8 cellular contexts compared by ENCODE assay signal in genomic region chr14:58637391-58638230, GRCh38. TPM values are rescaled to one million over a fixed set of nuclear protein-coding genes. Genes with fewer than 3 reads are reported as not detected.
DNase-seq lines count a peak whose midpoint lies in the region; ATAC-seq and TF ChIP-seq lines count a peak whose summit lies in the region.

Gene DACT1 (plus strand): TSS chr14:58637962. CDS start chr14:58638203, 241 bp downstream.

- H3K9me1 ChIP-seq in IMR-90 (ENCODE audit: insufficient read depth, low read length), result peaks cover 2% of the 10 kb centered on the region; the same call in 1 of the 2 replicates

- TF ChIP-seq RAD21 in IMR-90 (IDR thresholded peaks at IDR 0.05; ENCODE audit: low read length), result peak; percentile 19
- peak in 1 of 2 donors; percentile 38 for TF ChIP-seq RAD21 in liver (IDR thresholded peaks at IDR 0.05)

- H3K56ac ChIP-seq in IMR-90 (ENCODE audit: extremely low read depth, insufficient read depth, low read length), result peak within 1 kb of the TSS; percentile 88

- H4K91ac ChIP-seq in IMR-90 (ENCODE audit: insufficient read depth, low read depth, low read length), result peak within 1 kb of the TSS; percentile 61

- in situ Hi-C loops in IMR-90 (cut with MboI; ENCODE audit: low sequenced_read_pairs), result loop anchor here (25.0 kb wide), 1 partner anchor 825 kb away; the partner anchor contains the start of gene GPR135

- peaks cover 1% of the 10 kb centered on the region; the same call in 1 of the 2 replicates for H3K4me1 ChIP-seq in IMR-90 (ENCODE audit: control insufficient read depth, insufficient read depth, low read length)
- peaks cover 18 to 23% of the 10 kb centered on the region in 2 donors for H3K4me1 ChIP-seq in duodenal mucosa (ENCODE audit: control insufficient read depth in 1 of 2, insufficient read depth in 2 of 2, low read length in 2 of 2)
- peaks cover 7 to 21% (median 15%) of the 10 kb centered on the region in 4 donors for H3K4me1 ChIP-seq in liver (ENCODE audit: control insufficient read depth in 4 of 4, insufficient read depth in 4 of 4, low read length in 3 of 4)

- H2BK5ac ChIP-seq in IMR-90 (ENCODE audit: low read depth, low read length, poor library complexity, severe bottlenecking), result peak within 1 kb of the TSS; percentile 92

- peak within 1 kb of the TSS; percentile 90 for H2BK20ac ChIP-seq in IMR-90 (ENCODE audit: low read depth, low read length)

- ATAC-seq in GM21423 (IDR thresholded peaks at IDR 0.05; ENCODE audit: unreplicated experiment), result peak; percentile 48
- ATAC-seq in IMR-90 (ENCODE audit: low read depth), result peak; percentile 79

- H3K27ac ChIP-seq in IMR-90 (ENCODE audit: insufficient read depth, low read length), result peak within 1 kb of the TSS; percentile 81
- peak within 1 kb of the TSS; percentile 68 for H3K27ac ChIP-seq in duodenal mucosa (ENCODE audit: low read depth, low read length)
- H3K27ac ChIP-seq in liver (ENCODE audit: low read depth in 1 of 2, low read length in 2 of 2), result peak within 1 kb of the TSS; percentile 71 to 77

- H3K23ac ChIP-seq in IMR-90 (ENCODE audit: low read depth, low read length), result peak within 1 kb of the TSS; percentile 90

- intact Hi-C loops in IMR-90 (cut with micrococcal nuclease), result loop anchor here (1.0 to 5.0 kb wide), 3 partner anchors 53 to 136 kb away; no protein-coding TSS in a partner anchor

- H3K4me3 ChIP-seq in IMR-90 (ENCODE audit: insufficient read depth, low read depth, low read length) (peak within 1 kb of the TSS; percentile 81), duodenal mucosa (ENCODE audit: low read depth in 1 of 2, low read length in 2 of 2) (peak within 1 kb of the TSS; percentile 70 to 76), liver (ENCODE audit: low read depth in 1 of 3, low read length in 3 of 3) (peak within 1 kb of the TSS; percentile 66 to 69 (median 66))

- H2BK120ac ChIP-seq in IMR-90 (ENCODE audit: low read depth, low read length), result peak within 1 kb of the TSS; percentile 86

- H2AFZ ChIP-seq in IMR-90 (replicated peaks; ENCODE audit: low read length, poor library complexity), result peak within 1 kb of the TSS; percentile 92

- TF ChIP-seq CTCF in IMR-90 (conservative IDR thresholded peaks at IDR 0.05; ENCODE audit: low read depth, low read length) (0 out of 2 replicates have a peak, but pooled peaks have one; percentile 13), liver (IDR thresholded peaks at IDR 0.05; ENCODE audit: low read depth, low read length, missing input control) (no peak)

- H3K27me3 ChIP-seq in IMR-90 (ENCODE audit: control insufficient read depth, insufficient read depth, low read length), result no peaks in the 10 kb centered on the region
- peaks cover 0 to 4% of the 10 kb centered on the region in 2 donors for H3K27me3 ChIP-seq in duodenal mucosa (ENCODE audit: control insufficient read depth in 1 of 2, insufficient read depth in 2 of 2, low read length in 2 of 2)
- peaks cover 0 to 4% (median 2%) of the 10 kb centered on the region in 4 donors for H3K27me3 ChIP-seq in liver (ENCODE audit: control insufficient read depth in 4 of 4, insufficient read depth in 4 of 4, low read length in 3 of 4)

- H3K9ac ChIP-seq in IMR-90 (ENCODE audit: low read depth, low read length) (peak within 1 kb of the TSS; percentile 85), duodenal mucosa (ENCODE audit: low read depth in 1 of 2, low read length in 2 of 2) (peak within 1 kb of the TSS; percentile 40 to 57), liver (ENCODE audit: low read depth in 1 of 2, low read length in 2 of 2) (peak within 1 kb of the TSS; percentile 43 to 65)

- peaks cover 7% of the 10 kb centered on the region for H3K36me3 ChIP-seq in IMR-90 (ENCODE audit: control insufficient read depth, insufficient read depth, low read length)
- peaks cover 0 to 3% of the 10 kb centered on the region in 2 donors for H3K36me3 ChIP-seq in duodenal mucosa (ENCODE audit: control insufficient read depth in 1 of 2, insufficient read depth in 2 of 2, low read length in 2 of 2)
- no peaks in the 10 kb centered on the region for H3K36me3 ChIP-seq in liver (ENCODE audit: control insufficient read depth in 4 of 4, insufficient read depth in 3 of 4, low read depth in 1 of 4, low read length in 3 of 4)

- H3K4me2 ChIP-seq in IMR-90 (ENCODE audit: low read depth, low read length), result peak within 1 kb of the TSS; percentile 93

- peaks cover 4 to 16% of the 10 kb centered on the region in 2 experiments; a peak in 3 of 4 replicates for H3K79me1 ChIP-seq in IMR-90 (ENCODE audit: low read depth in 1 of 2, low read length in 2 of 2)

- no peak within 1 kb of the TSS for H2AK5ac ChIP-seq in IMR-90 (ENCODE audit: low read depth, low read length)

- dilution Hi-C loops in IMR-90 (cut with HindIII; ENCODE audit: low sequenced_read_pairs, unreplicated experiment), result no loop called here

- H2BK15ac ChIP-seq in IMR-90 (ENCODE audit: low read depth, low read length), result peak within 1 kb of the TSS; percentile 26; the same call in 2 of the 3 replicates

- peak; percentile 95 for TF ChIP-seq POLR2A in IMR-90 (IDR thresholded peaks at IDR 0.05; ENCODE audit: low read depth, low read length)

- peak within 1 kb of the TSS; percentile 71 for H3K14ac ChIP-seq in IMR-90 (replicated peaks; ENCODE audit: low read depth, low read length)

- peak within 1 kb of the TSS; percentile 38 for H2AK9ac ChIP-seq in IMR-90 (replicated peaks; ENCODE audit: low read depth, low read length, poor library complexity)

- H3K9me3 ChIP-seq in IMR-90 (ENCODE audit: control insufficient read depth, insufficient read depth, low read length) (no peaks in the 10 kb centered on the region), duodenal mucosa (ENCODE audit: control insufficient read depth in 1 of 2, low read length in 2 of 2) (no peaks in the 10 kb centered on the region), liver (ENCODE audit: control insufficient read depth in 4 of 4, low read length in 3 of 4) (no peaks in the 10 kb centered on the region)

- peak within 1 kb of the TSS; percentile 92 for H3K4ac ChIP-seq in IMR-90 (ENCODE audit: low read depth, low read length)

- H4K20me1 ChIP-seq in IMR-90 (ENCODE audit: insufficient read depth, low read length), result peaks cover 4% of the 10 kb centered on the region

- BruUV-seq in IMR-90 (replicated peaks; lab: Mats Ljungman, UMichigan), result no TSS peak

- 0% methylated on average over 8 of the region's 94 CpGs; no CpG with 5 or more reads in 1 of the 2 experiments for WGBS in IMR-90 (ENCODE audit: extremely low coverage in 2 of 2, insufficient read length in 1 of 2), 2 experiments
- under 1% methylated on average over 94 of the region's 94 CpGs for WGBS in liver

- H4K5ac ChIP-seq in IMR-90 (ENCODE audit: low read depth, low read length), result peak within 1 kb of the TSS; percentile 89

- POLR2A ChIA-PET in IMR-90 (lab: Charles Lee; ENCODE audit: unreplicated experiment), result interaction anchor here (0.7 to 1.5 kb wide), 4 partner anchors 39 to 136 kb away, joined by 3 to 21 read pairs (median 3); no protein-coding TSS in a partner anchor

- H4K8ac ChIP-seq in IMR-90 (ENCODE audit: low read depth in 2 of 2, low read length in 2 of 2), result peak within 1 kb of the TSS; percentile 3 to 52; a peak in 3 of 4 replicates

- DNase-seq in ELF-1 (ENCODE audit: low read depth, low spot score) (peak; percentile 67), IMR-90 (peak; percentile 79), NCI-H128 (lab: John Stamatoyannopoulos, UW; ENCODE audit: unreplicated experiment) (no peak)
- peak; percentile 59 to 63 for DNase-seq in activated CD4-positive, alpha-beta T cell treated with anti-CD3 and anti-CD28 coated beads for 4 hours
- DNase-seq in stimulated activated CD4-positive, alpha-beta T cell treated with anti-CD3 and anti-CD28 coated beads, Interleukin-4, amount 100 ng/mL, for 4 hours, result peak; percentile 60 to 70

- CTCF ChIA-PET in IMR-90 (lab: Yijun Ruan, JAX), result interaction anchor here (0.7 to 5.1 kb wide), 9 partner anchors 14 to 418 kb away, joined by 3 to 41 read pairs (median 3); no protein-coding TSS in a partner anchor

- H3K18ac ChIP-seq in IMR-90 (ENCODE audit: low read depth, low read length), result peak within 1 kb of the TSS; percentile 94

TF ChIP-seq in IMR-90, 13 proteins besides CTCF, POLR2A, EP300 and RAD21:
- no peak for TF ChIP-seq RCOR1 (IDR thresholded peaks at IDR 0.05; ENCODE audit: insufficient replicate concordance, low read length)
- TF ChIP-seq NFE2L2 (IDR thresholded peaks at IDR 0.05; ENCODE audit: low read depth, low read length), result no peak
- 0 out of 2 replicates have a peak, but pooled peaks have one; percentile 20 for TF ChIP-seq BHLHE40 (IDR thresholded peaks at IDR 0.05; ENCODE audit: low read depth, low read length)
- TF ChIP-seq MXI1 (IDR thresholded peaks at IDR 0.05; ENCODE audit: borderline replicate concordance, low read depth, low read length), result peak; percentile 23; the same call in 1 of the 2 replicates
- no peak for TF ChIP-seq FOS (IDR thresholded peaks at IDR 0.05; ENCODE audit: low read depth, low read length)
- peak; percentile 91; the same call in 1 of the 2 replicates for TF ChIP-seq CHD1 (IDR thresholded peaks at IDR 0.05; ENCODE audit: low read depth, low read length)
- peak; percentile 63; the same call in 1 of the 2 replicates for TF ChIP-seq MAZ (IDR thresholded peaks at IDR 0.05; ENCODE audit: borderline replicate concordance, low read depth, low read length)

TF ChIP-seq in liver, 16 proteins besides CTCF, POLR2A, EP300 and RAD21 (continues in another document):
- TF ChIP-seq FOXA1 (IDR thresholded peaks at IDR 0.05) (no peak), ATF3 (IDR thresholded peaks at IDR 0.05) (no peak), GABPA (IDR thresholded peaks at IDR 0.05 in 1 of 2, conservative IDR thresholded peaks at IDR 0.05 in 1 of 2) (no peak), NR2F2 (IDR thresholded peaks at IDR 0.05) (no peak), RXRA (IDR thresholded peaks at IDR 0.05) (no peak), FOXA2 (IDR thresholded peaks at IDR 0.05) (no peak)

RNA-seq across cellular contexts. Expression of gene DACT1, which starts in this region (rescaled TPM):
- total RNA-seq in IMR-90 (2012; rRNA removed) (8.1 and 9.7 TPM in 2 replicates), liver (1 to 10 TPM; 2.1 to 3.8 TPM)
- polyA plus RNA-seq in IMR-90 (2012; rRNA removed) (5.8 and 6.5 TPM in 2 replicates), liver (1 to 10 TPM in 1 of 2 donors, under 1 TPM in 1; 0.32 to 1.1 TPM)
- polyA plus RNA-seq in IMR-90 (2012; cell fraction: cytosol; rRNA removed), result 3.1 and 3.3 TPM in 2 replicates
- 5.1 and 11.9 TPM in 2 replicates for polyA plus RNA-seq in IMR-90 (2012; cell fraction: nucleus; rRNA removed; ENCODE audit: low replicate concordance)
